In the genomic region with DNA sequence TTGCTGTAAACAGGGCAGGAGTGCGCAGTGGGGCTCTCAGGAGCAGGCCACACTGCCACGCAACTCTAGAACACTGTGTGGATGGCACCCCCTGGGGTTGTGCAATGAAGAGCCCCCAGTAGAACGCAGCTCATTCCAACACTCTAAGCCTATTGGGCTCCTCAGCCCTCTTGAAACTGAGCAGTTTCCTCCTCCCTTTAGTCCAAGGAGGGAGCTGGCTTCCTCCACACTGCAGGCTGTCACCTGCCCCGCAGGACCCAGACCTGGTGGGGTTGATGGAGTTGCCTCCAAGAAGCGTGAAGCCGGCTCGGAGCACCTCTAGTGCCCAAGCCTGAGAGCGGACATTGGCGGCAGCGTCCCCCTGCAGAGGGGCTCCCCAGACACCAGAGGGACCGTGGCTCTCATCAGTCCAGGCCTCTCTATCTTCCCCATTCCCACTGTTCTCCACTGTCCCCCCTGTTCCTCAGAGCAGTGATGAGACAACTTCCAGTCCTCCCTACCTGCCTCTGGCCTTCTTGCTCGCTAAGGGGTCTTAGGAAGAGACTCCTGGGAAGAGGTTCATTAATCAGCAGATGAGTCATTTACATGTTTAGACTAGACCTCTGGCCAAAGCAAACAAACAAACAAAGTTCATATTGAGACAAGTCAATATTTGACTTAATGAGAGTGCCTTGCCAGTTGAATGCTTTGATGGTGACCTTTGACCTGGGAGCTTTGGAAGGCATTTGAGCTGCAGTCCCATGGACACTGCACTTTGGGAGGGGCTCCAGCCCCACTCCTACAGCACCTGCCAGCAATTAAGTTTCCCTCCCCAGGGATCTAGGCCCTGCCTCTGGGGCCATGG, we compare ENCODE assay signal across 1 cellular context.
TF ChIP-seq lines count a peak whose summit lies in the region.

No MANE protein-coding gene starts in this region.

TF ChIP-seq in HepG2, 621 proteins besides CTCF, POLR2A, EP300 and RAD21 (continued from another document and continues in another):
- TF ChIP-seq, protein P1, sequence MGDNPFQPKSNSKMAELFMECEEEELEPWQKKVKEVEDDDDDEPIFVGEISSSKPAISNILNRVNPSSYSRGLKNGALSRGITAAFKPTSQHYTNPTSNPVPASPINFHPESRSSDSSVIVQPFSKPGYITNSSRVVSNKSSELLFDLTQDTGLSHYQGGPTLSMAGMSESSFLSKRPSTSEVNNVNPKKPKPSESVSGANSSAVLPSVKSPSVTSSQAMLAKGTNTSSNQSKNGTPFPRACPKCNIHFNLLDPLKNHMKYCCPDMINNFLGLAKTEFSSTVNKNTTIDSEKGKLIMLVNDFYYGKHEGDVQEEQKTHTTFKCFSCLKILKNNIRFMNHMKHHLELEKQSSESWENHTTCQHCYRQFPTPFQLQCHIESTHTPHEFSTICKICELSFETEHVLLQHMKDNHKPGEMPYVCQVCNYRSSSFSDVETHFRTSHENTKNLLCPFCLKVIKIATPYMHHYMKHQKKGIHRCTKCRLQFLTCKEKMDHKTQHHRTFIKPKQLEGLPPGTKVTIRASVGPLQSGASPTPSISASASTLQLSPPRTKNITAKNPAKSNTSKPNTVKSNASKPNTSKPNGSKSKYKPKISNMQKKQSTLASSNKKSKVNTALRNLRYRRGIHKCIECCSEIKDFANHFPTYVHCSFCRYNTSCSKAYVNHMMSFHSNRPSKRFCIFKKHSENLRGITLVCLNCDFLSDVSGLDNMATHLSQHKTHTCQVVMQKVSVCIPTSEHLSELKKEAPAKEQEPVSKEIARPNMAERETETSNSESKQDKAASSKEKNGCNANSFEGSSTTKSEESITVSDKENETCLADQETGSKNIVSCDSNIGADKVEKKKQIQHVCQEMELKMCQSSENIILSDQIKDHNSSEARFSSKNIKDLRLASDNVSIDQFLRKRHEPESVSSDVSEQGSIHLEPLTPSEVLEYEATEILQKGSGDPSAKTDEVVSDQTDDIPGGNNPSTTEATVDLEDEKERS (CRISPR knock-in tag; IDR thresholded peaks at IDR 0.05), result 0 out of 2 replicates have a peak, but pooled peaks have one; percentile 17
- TF ChIP-seq NFIB (CRISPR knock-in tag; IDR thresholded peaks at IDR 0.05; ENCODE audit: borderline replicate concordance) (no peak), ASH2L (IDR thresholded peaks at IDR 0.05; ENCODE audit: insufficient read length, low read depth, low read length) (peak; percentile 73), TBL1XR1 (IDR thresholded peaks at IDR 0.05; ENCODE audit: borderline replicate concordance, low read length, partially characterized antibody) (peak; percentile 95), ZNF329 (CRISPR knock-in tag; IDR thresholded peaks at IDR 0.05; ENCODE audit: low read depth) (no peak), ATF1 (CRISPR knock-in tag; IDR thresholded peaks at IDR 0.05) (peak; percentile 36; the same call in 1 of the 2 replicates), NCOA5 (CRISPR knock-in tag; IDR thresholded peaks at IDR 0.05) (no peak), RBAK (CRISPR knock-in tag; IDR thresholded peaks at IDR 0.05) (no peak), BORCS8-MEF2B (CRISPR knock-in tag; IDR thresholded peaks at IDR 0.05) (no peak; the same call in 1 of the 2 replicates), MLLT10 (CRISPR knock-in tag; IDR thresholded peaks at IDR 0.05) (no peak), ZNF160 (CRISPR knock-in tag; IDR thresholded peaks at IDR 0.05) (no peak), TGIF2 (CRISPR knock-in tag; IDR thresholded peaks at IDR 0.05) (0 out of 2 replicates have a peak, but pooled peaks have one; percentile 60), DMAP1 (CRISPR knock-in tag; IDR thresholded peaks at IDR 0.05) (no peak), ZNF121 (CRISPR knock-in tag; IDR thresholded peaks at IDR 0.05) (0 out of 2 replicates have a peak, but pooled peaks have one; percentile 13), SMAD3 (CRISPR knock-in tag; IDR thresholded peaks at IDR 0.05) (peak; percentile 60; the same call in 1 of the 2 replicates), SALL1 (CRISPR knock-in tag; IDR thresholded peaks at IDR 0.05) (peak; percentile 90), HDAC1 (CRISPR knock-in tag; IDR thresholded peaks at IDR 0.05) (0 out of 2 replicates have a peak, but pooled peaks have one; percentile 42), FOXA3 (CRISPR knock-in tag; IDR thresholded peaks at IDR 0.05) (peak; percentile 97), CHD2 (IDR thresholded peaks at IDR 0.05; ENCODE audit: low read depth, low read length) (no peak; the same call in 1 of the 2 replicates)
- TF ChIP-seq, protein P2, sequence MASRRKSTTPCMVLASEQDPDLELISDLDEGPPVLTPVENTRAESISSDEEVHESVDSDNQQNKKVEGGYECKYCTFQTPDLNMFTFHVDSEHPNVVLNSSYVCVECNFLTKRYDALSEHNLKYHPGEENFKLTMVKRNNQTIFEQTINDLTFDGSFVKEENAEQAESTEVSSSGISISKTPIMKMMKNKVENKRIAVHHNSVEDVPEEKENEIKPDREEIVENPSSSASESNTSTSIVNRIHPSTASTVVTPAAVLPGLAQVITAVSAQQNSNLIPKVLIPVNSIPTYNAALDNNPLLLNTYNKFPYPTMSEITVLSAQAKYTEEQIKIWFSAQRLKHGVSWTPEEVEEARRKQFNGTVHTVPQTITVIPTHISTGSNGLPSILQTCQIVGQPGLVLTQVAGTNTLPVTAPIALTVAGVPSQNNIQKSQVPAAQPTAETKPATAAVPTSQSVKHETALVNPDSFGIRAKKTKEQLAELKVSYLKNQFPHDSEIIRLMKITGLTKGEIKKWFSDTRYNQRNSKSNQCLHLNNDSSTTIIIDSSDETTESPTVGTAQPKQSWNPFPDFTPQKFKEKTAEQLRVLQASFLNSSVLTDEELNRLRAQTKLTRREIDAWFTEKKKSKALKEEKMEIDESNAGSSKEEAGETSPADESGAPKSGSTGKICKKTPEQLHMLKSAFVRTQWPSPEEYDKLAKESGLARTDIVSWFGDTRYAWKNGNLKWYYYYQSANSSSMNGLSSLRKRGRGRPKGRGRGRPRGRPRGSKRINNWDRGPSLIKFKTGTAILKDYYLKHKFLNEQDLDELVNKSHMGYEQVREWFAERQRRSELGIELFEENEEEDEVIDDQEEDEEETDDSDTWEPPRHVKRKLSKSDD (CRISPR knock-in tag; IDR thresholded peaks at IDR 0.05; ENCODE audit: low read depth), result peak; percentile 37; the same call in 1 of the 2 replicates
- TF ChIP-seq, protein P3, sequence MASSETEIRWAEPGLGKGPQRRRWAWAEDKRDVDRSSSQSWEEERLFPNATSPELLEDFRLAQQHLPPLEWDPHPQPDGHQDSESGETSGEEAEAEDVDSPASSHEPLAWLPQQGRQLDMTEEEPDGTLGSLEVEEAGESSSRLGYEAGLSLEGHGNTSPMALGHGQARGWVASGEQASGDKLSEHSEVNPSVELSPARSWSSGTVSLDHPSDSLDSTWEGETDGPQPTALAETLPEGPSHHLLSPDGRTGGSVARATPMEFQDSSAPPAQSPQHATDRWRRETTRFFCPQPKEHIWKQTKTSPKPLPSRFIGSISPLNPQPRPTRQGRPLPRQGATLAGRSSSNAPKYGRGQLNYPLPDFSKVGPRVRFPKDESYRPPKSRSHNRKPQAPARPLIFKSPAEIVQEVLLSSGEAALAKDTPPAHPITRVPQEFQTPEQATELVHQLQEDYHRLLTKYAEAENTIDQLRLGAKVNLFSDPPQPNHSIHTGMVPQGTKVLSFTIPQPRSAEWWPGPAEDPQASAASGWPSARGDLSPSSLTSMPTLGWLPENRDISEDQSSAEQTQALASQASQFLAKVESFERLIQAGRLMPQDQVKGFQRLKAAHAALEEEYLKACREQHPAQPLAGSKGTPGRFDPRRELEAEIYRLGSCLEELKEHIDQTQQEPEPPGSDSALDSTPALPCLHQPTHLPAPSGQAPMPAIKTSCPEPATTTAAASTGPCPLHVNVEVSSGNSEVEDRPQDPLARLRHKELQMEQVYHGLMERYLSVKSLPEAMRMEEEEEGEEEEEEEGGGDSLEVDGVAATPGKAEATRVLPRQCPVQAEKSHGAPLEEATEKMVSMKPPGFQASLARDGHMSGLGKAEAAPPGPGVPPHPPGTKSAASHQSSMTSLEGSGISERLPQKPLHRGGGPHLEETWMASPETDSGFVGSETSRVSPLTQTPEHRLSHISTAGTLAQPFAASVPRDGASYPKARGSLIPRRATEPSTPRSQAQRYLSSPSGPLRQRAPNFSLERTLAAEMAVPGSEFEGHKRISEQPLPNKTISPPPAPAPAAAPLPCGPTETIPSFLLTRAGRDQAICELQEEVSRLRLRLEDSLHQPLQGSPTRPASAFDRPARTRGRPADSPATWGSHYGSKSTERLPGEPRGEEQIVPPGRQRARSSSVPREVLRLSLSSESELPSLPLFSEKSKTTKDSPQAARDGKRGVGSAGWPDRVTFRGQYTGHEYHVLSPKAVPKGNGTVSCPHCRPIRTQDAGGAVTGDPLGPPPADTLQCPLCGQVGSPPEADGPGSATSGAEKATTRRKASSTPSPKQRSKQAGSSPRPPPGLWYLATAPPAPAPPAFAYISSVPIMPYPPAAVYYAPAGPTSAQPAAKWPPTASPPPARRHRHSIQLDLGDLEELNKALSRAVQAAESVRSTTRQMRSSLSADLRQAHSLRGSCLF (CRISPR knock-in tag; IDR thresholded peaks at IDR 0.05; ENCODE audit: borderline replicate concordance), result no peak
- TF ChIP-seq, protein P4, sequence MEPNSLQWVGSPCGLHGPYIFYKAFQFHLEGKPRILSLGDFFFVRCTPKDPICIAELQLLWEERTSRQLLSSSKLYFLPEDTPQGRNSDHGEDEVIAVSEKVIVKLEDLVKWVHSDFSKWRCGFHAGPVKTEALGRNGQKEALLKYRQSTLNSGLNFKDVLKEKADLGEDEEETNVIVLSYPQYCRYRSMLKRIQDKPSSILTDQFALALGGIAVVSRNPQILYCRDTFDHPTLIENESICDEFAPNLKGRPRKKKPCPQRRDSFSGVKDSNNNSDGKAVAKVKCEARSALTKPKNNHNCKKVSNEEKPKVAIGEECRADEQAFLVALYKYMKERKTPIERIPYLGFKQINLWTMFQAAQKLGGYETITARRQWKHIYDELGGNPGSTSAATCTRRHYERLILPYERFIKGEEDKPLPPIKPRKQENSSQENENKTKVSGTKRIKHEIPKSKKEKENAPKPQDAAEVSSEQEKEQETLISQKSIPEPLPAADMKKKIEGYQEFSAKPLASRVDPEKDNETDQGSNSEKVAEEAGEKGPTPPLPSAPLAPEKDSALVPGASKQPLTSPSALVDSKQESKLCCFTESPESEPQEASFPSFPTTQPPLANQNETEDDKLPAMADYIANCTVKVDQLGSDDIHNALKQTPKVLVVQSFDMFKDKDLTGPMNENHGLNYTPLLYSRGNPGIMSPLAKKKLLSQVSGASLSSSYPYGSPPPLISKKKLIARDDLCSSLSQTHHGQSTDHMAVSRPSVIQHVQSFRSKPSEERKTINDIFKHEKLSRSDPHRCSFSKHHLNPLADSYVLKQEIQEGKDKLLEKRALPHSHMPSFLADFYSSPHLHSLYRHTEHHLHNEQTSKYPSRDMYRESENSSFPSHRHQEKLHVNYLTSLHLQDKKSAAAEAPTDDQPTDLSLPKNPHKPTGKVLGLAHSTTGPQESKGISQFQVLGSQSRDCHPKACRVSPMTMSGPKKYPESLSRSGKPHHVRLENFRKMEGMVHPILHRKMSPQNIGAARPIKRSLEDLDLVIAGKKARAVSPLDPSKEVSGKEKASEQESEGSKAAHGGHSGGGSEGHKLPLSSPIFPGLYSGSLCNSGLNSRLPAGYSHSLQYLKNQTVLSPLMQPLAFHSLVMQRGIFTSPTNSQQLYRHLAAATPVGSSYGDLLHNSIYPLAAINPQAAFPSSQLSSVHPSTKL (CRISPR knock-in tag; IDR thresholded peaks at IDR 0.05), result peak; percentile 85
- TF ChIP-seq, protein P5, sequence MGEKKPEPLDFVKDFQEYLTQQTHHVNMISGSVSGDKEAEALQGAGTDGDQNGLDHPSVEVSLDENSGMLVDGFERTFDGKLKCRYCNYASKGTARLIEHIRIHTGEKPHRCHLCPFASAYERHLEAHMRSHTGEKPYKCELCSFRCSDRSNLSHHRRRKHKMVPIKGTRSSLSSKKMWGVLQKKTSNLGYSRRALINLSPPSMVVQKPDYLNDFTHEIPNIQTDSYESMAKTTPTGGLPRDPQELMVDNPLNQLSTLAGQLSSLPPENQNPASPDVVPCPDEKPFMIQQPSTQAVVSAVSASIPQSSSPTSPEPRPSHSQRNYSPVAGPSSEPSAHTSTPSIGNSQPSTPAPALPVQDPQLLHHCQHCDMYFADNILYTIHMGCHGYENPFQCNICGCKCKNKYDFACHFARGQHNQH (CRISPR knock-in tag; IDR thresholded peaks at IDR 0.05), result peak; percentile 76; the same call in 1 of the 2 replicates
- TF ChIP-seq, protein P6, sequence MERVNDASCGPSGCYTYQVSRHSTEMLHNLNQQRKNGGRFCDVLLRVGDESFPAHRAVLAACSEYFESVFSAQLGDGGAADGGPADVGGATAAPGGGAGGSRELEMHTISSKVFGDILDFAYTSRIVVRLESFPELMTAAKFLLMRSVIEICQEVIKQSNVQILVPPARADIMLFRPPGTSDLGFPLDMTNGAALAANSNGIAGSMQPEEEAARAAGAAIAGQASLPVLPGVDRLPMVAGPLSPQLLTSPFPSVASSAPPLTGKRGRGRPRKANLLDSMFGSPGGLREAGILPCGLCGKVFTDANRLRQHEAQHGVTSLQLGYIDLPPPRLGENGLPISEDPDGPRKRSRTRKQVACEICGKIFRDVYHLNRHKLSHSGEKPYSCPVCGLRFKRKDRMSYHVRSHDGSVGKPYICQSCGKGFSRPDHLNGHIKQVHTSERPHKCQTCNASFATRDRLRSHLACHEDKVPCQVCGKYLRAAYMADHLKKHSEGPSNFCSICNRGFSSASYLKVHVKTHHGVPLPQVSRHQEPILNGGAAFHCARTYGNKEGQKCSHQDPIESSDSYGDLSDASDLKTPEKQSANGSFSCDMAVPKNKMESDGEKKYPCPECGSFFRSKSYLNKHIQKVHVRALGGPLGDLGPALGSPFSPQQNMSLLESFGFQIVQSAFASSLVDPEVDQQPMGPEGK (CRISPR knock-in tag; IDR thresholded peaks at IDR 0.05), result peak; percentile 99
- TF ChIP-seq, protein P7, sequence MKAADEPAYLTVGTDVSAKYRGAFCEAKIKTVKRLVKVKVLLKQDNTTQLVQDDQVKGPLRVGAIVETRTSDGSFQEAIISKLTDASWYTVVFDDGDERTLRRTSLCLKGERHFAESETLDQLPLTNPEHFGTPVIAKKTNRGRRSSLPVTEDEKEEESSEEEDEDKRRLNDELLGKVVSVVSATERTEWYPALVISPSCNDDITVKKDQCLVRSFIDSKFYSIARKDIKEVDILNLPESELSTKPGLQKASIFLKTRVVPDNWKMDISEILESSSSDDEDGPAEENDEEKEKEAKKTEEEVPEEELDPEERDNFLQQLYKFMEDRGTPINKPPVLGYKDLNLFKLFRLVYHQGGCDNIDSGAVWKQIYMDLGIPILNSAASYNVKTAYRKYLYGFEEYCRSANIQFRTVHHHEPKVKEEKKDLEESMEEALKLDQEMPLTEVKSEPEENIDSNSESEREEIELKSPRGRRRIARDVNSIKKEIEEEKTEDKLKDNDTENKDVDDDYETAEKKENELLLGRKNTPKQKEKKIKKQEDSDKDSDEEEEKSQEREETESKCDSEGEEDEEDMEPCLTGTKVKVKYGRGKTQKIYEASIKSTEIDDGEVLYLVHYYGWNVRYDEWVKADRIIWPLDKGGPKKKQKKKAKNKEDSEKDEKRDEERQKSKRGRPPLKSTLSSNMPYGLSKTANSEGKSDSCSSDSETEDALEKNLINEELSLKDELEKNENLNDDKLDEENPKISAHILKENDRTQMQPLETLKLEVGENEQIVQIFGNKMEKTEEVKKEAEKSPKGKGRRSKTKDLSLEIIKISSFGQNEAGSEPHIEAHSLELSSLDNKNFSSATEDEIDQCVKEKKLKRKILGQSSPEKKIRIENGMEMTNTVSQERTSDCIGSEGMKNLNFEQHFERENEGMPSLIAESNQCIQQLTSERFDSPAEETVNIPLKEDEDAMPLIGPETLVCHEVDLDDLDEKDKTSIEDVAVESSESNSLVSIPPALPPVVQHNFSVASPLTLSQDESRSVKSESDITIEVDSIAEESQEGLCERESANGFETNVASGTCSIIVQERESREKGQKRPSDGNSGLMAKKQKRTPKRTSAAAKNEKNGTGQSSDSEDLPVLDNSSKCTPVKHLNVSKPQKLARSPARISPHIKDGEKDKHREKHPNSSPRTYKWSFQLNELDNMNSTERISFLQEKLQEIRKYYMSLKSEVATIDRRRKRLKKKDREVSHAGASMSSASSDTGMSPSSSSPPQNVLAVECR (CRISPR knock-in tag; IDR thresholded peaks at IDR 0.05; ENCODE audit: borderline replicate concordance), result peak; percentile 25; the same call in 1 of the 2 replicates
